ENCODE assay signal across 24 cellular contexts in genomic region chr9:96508227-96508940, GRCh38. TPM values are rescaled to one million over a fixed set of nuclear protein-coding genes. Genes with fewer than 3 reads are reported as not detected.
DNase-seq lines count a peak whose midpoint lies in the region; ATAC-seq and TF ChIP-seq lines count a peak whose summit lies in the region.
"Had no signal": no experiment of that assay in that cellular context is flagged by ENCODE, and none has a peak within 500 bp of the region (broad histone marks: within the 10 kb centered on the region; RNA-seq: fewer than 3 reads in every experiment).

No MANE protein-coding gene starts in this region.

- no peak for TF ChIP-seq CTCF in omental fat pad (IDR thresholded peaks at IDR 0.05)
- TF ChIP-seq CTCF in lower leg skin (IDR thresholded peaks at IDR 0.05): no peak

- WGBS in aorta, 2 donors: 33 to 40% methylated on average over 14 of the region's 14 CpGs
- 79 to 84% methylated on average over 14 of the region's 14 CpGs for WGBS in lower leg skin, 2 donors

- no peak overlapping the region for H3K4me3 ChIP-seq in aorta (ENCODE audit: low read length in 2 of 2)
- H3K4me3 ChIP-seq in lower leg skin (ENCODE audit: low read depth, poor library complexity, severe bottlenecking): no peak overlapping the region
- H3K4me3 ChIP-seq: gastrocnemius medialis, right lobe of liver had no signal

- TF ChIP-seq POLR2A in lower leg skin (IDR thresholded peaks at IDR 0.05): no peak

- ATAC-seq in Right ventricle myocardium inferior: peak; percentile 73
- peak; percentile 24 for ATAC-seq in aorta (ENCODE audit: low FRiP score)
- ATAC-seq in omental fat pad (ENCODE audit: low FRiP score): no peak
- ATAC-seq: activated CD4-positive, CD25-positive, alpha-beta regulatory T cell treated with anti-CD3 and anti-CD28 coated beads, Interleukin-2, amount 50 U/mL, for 24 hours; CD8-positive, alpha-beta T cell; gastrocnemius medialis; Panc1 had no signal

- no peaks in the 10 kb centered on the region for H3K36me3 ChIP-seq in aorta (ENCODE audit: control insufficient read depth in 1 of 2, insufficient read depth in 2 of 2, low read length in 1 of 2)
- H3K36me3 ChIP-seq: gastrocnemius medialis had no signal

- DNase-seq in Right ventricle myocardium inferior (ENCODE audit: missing footprints): no peak
- DNase-seq in cardiac septum (ENCODE audit: low spot score): no peak
- DNase-seq in glomerular endothelial cell (ENCODE audit: extremely low read depth, low read depth, low spot score): peak; percentile 22
- peak; percentile 14 to 63 for DNase-seq in lung microvascular endothelial cell (ENCODE audit: low read depth in 2 of 2)
- DNase-seq in aorta: no peak
- no peak for DNase-seq in AG20443 (ENCODE audit: low spot score)
- no peak for DNase-seq in omental fat pad (ENCODE audit: low spot score)
- no peak for DNase-seq in lower leg skin (ENCODE audit: low spot score in 2 of 2)
- DNase-seq: 8988T; activated CD4-positive, alpha-beta T cell treated with anti-CD3 and anti-CD28 coated beads, Interleukin-2, amount 50 U/mL, for 48 hours; activated naive CD4-positive, alpha-beta T cell treated with anti-CD3 and anti-CD28 coated beads for 36 hours; AML-193; CD8-positive, alpha-beta T cell; DMS 273 treated with DMSO at 0.1 percent for 48 hours; gastrocnemius medialis; mammary epithelial cell; NCI-H1092; NCI-H2029; NCI-H526 treated with DMSO at 0.1 percent for 48 hours; right lobe of liver; stimulated activated CD4-positive, alpha-beta T cell treated with anti-CD3 and anti-CD28 coated beads, Interleukin-2, amount 100 ng/mL, for 48 hours had no signal

- H3K4me1 ChIP-seq in aorta (ENCODE audit: control insufficient read depth in 1 of 2, insufficient read depth in 2 of 2, low read length in 2 of 2): peaks cover 0 to 10% of the 10 kb centered on the region in 2 donors
- H3K4me1 ChIP-seq: parathyroid adenoma, right lobe of liver had no signal

- intact Hi-C loops in Right ventricle myocardium inferior (cut with DNase I) (no loop called here), cardiac septum (cut with DNase I) (loop anchor here (5.0 kb wide), 1 partner anchor 59 kb away; no protein-coding TSS in a partner anchor), aorta (cut with DNase I) (loop anchor here in 1 of 2 donors (2.0 kb wide), 1 partner anchor 22 kb away; no protein-coding TSS in a partner anchor), lower leg skin (cut with DNase I; ENCODE audit: low total_unique reads) (no loop called here)

- H3K9me3 ChIP-seq in aorta (ENCODE audit: control insufficient read depth, low read length): no peaks in the 10 kb centered on the region
- H3K9me3 ChIP-seq: gastrocnemius medialis, right lobe of liver had no signal

- peak overlapping the region; percentile 36 to 64 for H3K27ac ChIP-seq in aorta (ENCODE audit: low read depth in 1 of 2, low read length in 2 of 2)
- H3K27ac ChIP-seq: gastrocnemius medialis, parathyroid adenoma, right lobe of liver had no signal

- no peaks in the 10 kb centered on the region for H3K27me3 ChIP-seq in aorta (ENCODE audit: control insufficient read depth in 1 of 2, insufficient read depth in 2 of 2, low read length in 1 of 2)
- H3K27me3 ChIP-seq: gastrocnemius medialis, right lobe of liver had no signal

RNA-seq across cellular contexts. Expression of gene HABP4, which starts 58.4 kb away (rescaled TPM):
- total RNA-seq in Right ventricle myocardium inferior (25.8 TPM), cardiac septum (29.7 TPM), glomerular endothelial cell (10.4 and 13.5 TPM in 2 replicates), lung microvascular endothelial cell (5.7 and 6.9 TPM in 2 replicates), aorta (10 to 100 TPM; 29.0 to 37.0 TPM), omental fat pad (10 to 100 TPM in 3 of 4 donors, 1 to 10 TPM in 1; 9.2 to 23.4 (median 14.2) TPM), lower leg skin (10 to 100 TPM in 2 of 4 donors, 1 to 10 TPM in 2; 6.3 to 13.4 (median 10.2) TPM)
- 10 to 100 TPM; 48.6 to 66.9 TPM for polyA plus RNA-seq in aorta

Comparison
In these comparisons a context has a peak if more than half of its experiments do, and no peak if none do; other contexts are left out.
1. DNase-seq: peak in glomerular endothelial cell (single experiment) and lung microvascular endothelial cell (2 of 2); none in Right ventricle myocardium inferior (single experiment), cardiac septum (single experiment), aorta (0 of 2), AG20443 (single experiment), omental fat pad (single experiment) and lower leg skin (0 of 2).